ENCODE assay signal across 17 cellular contexts in the genomic region with DNA sequence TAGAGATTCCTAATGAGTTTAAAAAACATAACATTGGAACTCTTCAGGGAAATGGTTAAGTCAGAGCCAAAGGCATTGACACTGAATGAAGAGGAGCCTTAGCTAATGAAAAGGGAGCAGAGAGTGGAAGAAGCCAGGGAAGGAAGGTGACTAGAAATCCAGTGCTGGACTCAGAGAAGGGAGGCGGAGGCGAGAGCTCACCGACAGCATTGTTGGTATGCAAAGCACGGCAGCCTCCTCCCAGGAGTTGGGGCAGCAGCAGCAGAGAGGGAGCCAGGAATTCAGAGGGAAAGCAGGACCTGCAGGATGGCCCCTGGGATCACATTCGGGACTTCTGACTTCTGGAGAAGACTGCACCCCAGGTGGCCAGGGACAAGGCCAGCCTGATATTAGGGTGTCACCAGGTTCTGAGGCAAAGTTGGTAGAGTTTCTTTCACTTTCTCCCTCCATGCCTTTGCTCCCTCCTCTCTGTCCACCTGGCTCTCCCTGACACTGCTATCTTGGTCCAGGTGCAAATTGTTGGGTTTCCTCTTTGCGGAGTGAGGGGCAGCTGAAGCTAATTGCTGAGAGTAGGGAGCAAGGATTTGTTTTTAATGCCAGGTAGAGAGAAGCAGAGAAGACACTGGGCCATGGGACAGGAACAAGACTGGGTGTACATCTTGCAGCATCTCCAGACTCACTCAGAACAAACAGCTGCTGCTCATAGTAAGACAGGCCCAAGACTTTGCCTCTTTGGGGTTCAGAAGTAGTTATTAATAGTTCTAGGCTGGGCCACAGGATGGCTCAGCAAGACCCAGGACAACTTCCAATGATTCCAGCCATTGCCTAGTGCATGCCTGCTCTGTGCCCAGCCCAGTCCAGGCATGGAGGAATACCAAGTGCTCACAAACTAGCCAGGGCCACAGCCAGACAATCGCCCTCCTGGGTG.
A peak's percentile ranks its signal among the peaks of the same experiment; 100 is the strongest.
DNase-seq lines count a peak whose midpoint lies in the region; ATAC-seq, FAIRE-seq and TF ChIP-seq lines count a peak whose summit lies in the region.
"Had no signal": no experiment of that assay in that cellular context is flagged by ENCODE, and none has a peak within 500 bp of the region (broad histone marks: within the 10 kb centered on the region; RNA-seq: fewer than 3 reads in every experiment).

No MANE protein-coding gene starts in this region.

- H2BK120ac ChIP-seq in H1 (replicated peaks; ENCODE audit: low read depth, low read length) = no peak overlapping the region

- peak overlapping the region; percentile 57 for H3K18ac ChIP-seq in H1 (ENCODE audit: extremely low read depth, low read length)

- TF ChIP-seq POLR2A in H1 (IDR thresholded peaks at IDR 0.05; ENCODE audit: control extremely low read depth in 1 of 2, low read depth in 2 of 2, low read length in 2 of 2) (no peak), suprapubic skin (IDR thresholded peaks at IDR 0.05) (no peak)

- H2AK5ac ChIP-seq in H1 (ENCODE audit: low read depth, low read length) = no peak overlapping the region

- H4K8ac ChIP-seq in H1 (ENCODE audit: extremely low read depth, insufficient read depth, low read length) = no peak overlapping the region

- no peaks in the 10 kb centered on the region for H3K79me1 ChIP-seq in H1 (ENCODE audit: low read depth, low read length)

- TF ChIP-seq RAD21 in H1 (IDR thresholded peaks at IDR 0.05 in 1 of 2, conservative IDR thresholded peaks at IDR 0.05 in 1 of 2; ENCODE audit: low read depth in 2 of 2, low read length in 2 of 2) = peak; percentile 14 to 23; a peak in 2 of 4 replicates

- no peak overlapping the region for H4K5ac ChIP-seq in H1 (ENCODE audit: insufficient read length, low read depth, low read length)

- no peak overlapping the region for H3K56ac ChIP-seq in H1 (replicated peaks; ENCODE audit: insufficient read length, low read depth, low read length)

- H3K14ac ChIP-seq in H1 (ENCODE audit: insufficient read length) = no peak overlapping the region

- H2BK12ac ChIP-seq in H1 (ENCODE audit: low read depth, low read length) = 0 out of 2 replicates have a peak overlapping the region, but pooled peaks have one; percentile 11

- no peaks in the 10 kb centered on the region for H3K23me2 ChIP-seq in H1 (ENCODE audit: low read depth, low read length)

- H3K27me3 ChIP-seq in right atrium auricular region = no peaks in the 10 kb centered on the region
- no peaks in the 10 kb centered on the region for H3K27me3 ChIP-seq in H1 (replicated peaks in 1 of 4; ENCODE audit: control insufficient read depth in 3 of 4, extremely low read depth in 1 of 4, insufficient read depth in 3 of 4, low read length in 3 of 4)
- peaks cover 7% of the 10 kb centered on the region for H3K27me3 ChIP-seq in suprapubic skin
- H3K27me3 ChIP-seq: pancreas had no signal

- peak overlapping the region; percentile 41 to 42; a peak in 3 of 4 replicates for H3K4me2 ChIP-seq in H1 (ENCODE audit: insufficient read depth in 1 of 2, low read depth in 2 of 2, low read length in 2 of 2)
- H3K4me2 ChIP-seq: A549 had no signal

- H3K36me3 ChIP-seq in right atrium auricular region (no peaks in the 10 kb centered on the region), H1 (ENCODE audit: control insufficient read depth in 2 of 4, insufficient read depth in 4 of 4, low read length in 3 of 4) (no peaks in the 10 kb centered on the region), suprapubic skin (no peaks in the 10 kb centered on the region)
- H3K36me3 ChIP-seq: HAP-1, pancreas had no signal

- H4K20me1 ChIP-seq in H1 (replicated peaks in 1 of 2; ENCODE audit: control insufficient read depth in 1 of 2, insufficient read depth in 2 of 2, low read length in 2 of 2) = no peaks in the 10 kb centered on the region

- peak; percentile 86 for FAIRE-seq in H1 (lab: Jason Lieb, UNC)
- FAIRE-seq: A549, pancreas had no signal

- CTCF ChIA-PET in H1 (lab: Charles Lee; ENCODE audit: partially characterized antibody) = interaction anchor here (0.7 to 1.3 kb wide), 2 partner anchors 23 to 45 kb away, joined by 3 to 4 read pairs; no protein-coding TSS in a partner anchor

- no peak for TF ChIP-seq CTCF in right atrium auricular region (IDR thresholded peaks at IDR 0.05)
- no peak for TF ChIP-seq CTCF in H1 (IDR thresholded peaks at IDR 0.05; ENCODE audit: control extremely low read depth in 1 of 3, insufficient read depth in 1 of 3, low read depth in 1 of 3, low read length in 3 of 3)
- no peak for TF ChIP-seq CTCF in suprapubic skin (IDR thresholded peaks at IDR 0.05)

- no peak for DNase-seq in Right ventricle myocardium superior
- no peak for DNase-seq in right atrium auricular region (ENCODE audit: low spot score)
- DNase-seq in H1 (ENCODE audit: low read depth in 1 of 2, low spot score in 2 of 2) = peak; percentile 31 to 66
- peak; percentile 59 for DNase-seq in myocyte (ENCODE audit: low read depth)
- DNase-seq in activated CD4-positive, alpha-beta T cell treated with anti-CD3 and anti-CD28 coated beads for 48 hours = no peak
- DNase-seq in stimulated activated CD4-positive, alpha-beta T cell treated with anti-CD3 and anti-CD28 coated beads, Interleukin-2, amount 100 ng/mL, for 48 hours = no peak
- no peak for DNase-seq in suprapubic skin (ENCODE audit: low spot score in 2 of 2)
- DNase-seq: activated effector memory CD4-positive, alpha-beta T cell treated with anti-CD3 and anti-CD28 coated beads, Interleukin-2, amount 50 U/mL, for 16 hours; CD4-positive, alpha-beta T cell; mesenchymal stem cell; pancreas; PC-3 had no signal

- H3K4me1 ChIP-seq in right atrium auricular region (no peaks in the 10 kb centered on the region), H1 (replicated peaks in 1 of 4; ENCODE audit: control insufficient read depth in 3 of 4, insufficient read depth in 4 of 4, low read length in 3 of 4) (peaks cover 3 to 10% (median 4%) of the 10 kb centered on the region in 4 experiments; a peak in 5 of 7 replicates), suprapubic skin (no peaks in the 10 kb centered on the region)
- H3K4me1 ChIP-seq: A549, HAP-1, pancreas had no signal

- no peak overlapping the region for H3K9ac ChIP-seq in H1 (replicated peaks in 1 of 4; ENCODE audit: extremely low read depth in 1 of 4, low read depth in 3 of 4, low read length in 3 of 4)

- WGBS in H1 (ENCODE audit: extremely low coverage in 1 of 2, insufficient coverage in 1 of 2, insufficient read length in 1 of 2, insufficient replicate concordance in 2 of 2, low coverage in 1 of 2, low lambda C conversion rate in 2 of 2, missing lambda C conversion rate in 1 of 2), 2 experiments = 36% methylated on average over 7 of the region's 7 CpGs; no CpG with 5 or more reads in 1 of the 2 experiments
- 75% methylated on average over 6 of the region's 7 CpGs for WGBS in suprapubic skin

- H3K4ac ChIP-seq in H1 (replicated peaks; ENCODE audit: insufficient read length, low read depth, low read length) = no peak overlapping the region

- H2AFZ ChIP-seq in H1 (ENCODE audit: low read length) = peak overlapping the region; percentile 77; the same call in 1 of the 2 replicates

- H3K23ac ChIP-seq in H1 (ENCODE audit: insufficient read length) = no peak overlapping the region

- ATAC-seq in Right ventricle myocardium superior (ENCODE audit: poor library complexity) (peak; percentile 49), HG02973 (IDR thresholded peaks at IDR 0.05; ENCODE audit: unreplicated experiment) (no peak)
- ATAC-seq: pancreas, PC-3 had no signal

- H2BK20ac ChIP-seq in H1 (ENCODE audit: low read length) = no peak overlapping the region

- no peak overlapping the region for H2BK15ac ChIP-seq in H1 (ENCODE audit: low read length)

- no peak for TF ChIP-seq EP300 in H1 (IDR thresholded peaks at IDR 0.05; ENCODE audit: borderline replicate concordance in 1 of 2, low read depth in 2 of 2, low read length in 2 of 2)
- no peak for TF ChIP-seq EP300 in suprapubic skin (IDR thresholded peaks at IDR 0.05)

- POLR2A ChIA-PET in H1 (lab: Charles Lee; ENCODE audit: partially characterized antibody) = interaction anchor here (0.7 to 0.9 kb wide), 2 partner anchors 12 to 21 kb away, joined by 3 read pairs; no protein-coding TSS in a partner anchor

- no peak overlapping the region for H4K91ac ChIP-seq in H1 (replicated peaks; ENCODE audit: insufficient read length, low read length)

- no peak overlapping the region for H3K27ac ChIP-seq in right atrium auricular region
- H3K27ac ChIP-seq in H1 (ENCODE audit: low read depth, low read length) = no peak overlapping the region
- no peak overlapping the region for H3K27ac ChIP-seq in suprapubic skin
- H3K27ac ChIP-seq: A549, pancreas, VCaP had no signal

- H3K9me3 ChIP-seq in right atrium auricular region = peaks cover 0 to 14% of the 10 kb centered on the region in 2 donors
- H3K9me3 ChIP-seq in H1 (ENCODE audit: insufficient read depth in 2 of 2, low read depth in 1 of 2, low read length in 1 of 2) = peaks cover 0 to 7% of the 10 kb centered on the region in 2 experiments; a peak in 1 of 4 replicates
- no peaks in the 10 kb centered on the region for H3K9me3 ChIP-seq in suprapubic skin
- H3K9me3 ChIP-seq: HAP-1 had no signal

- H2BK5ac ChIP-seq in H1 (ENCODE audit: low read depth, low read length) = no peak overlapping the region

- H3K79me2 ChIP-seq in H1 (ENCODE audit: control insufficient read depth in 1 of 2, insufficient read depth in 2 of 2, low read length in 2 of 2) = no peaks in the 10 kb centered on the region

- intact Hi-C loops in Right ventricle myocardium superior (cut with DNase I) = no loop called here

- H3K4me3 ChIP-seq in right atrium auricular region = no peak overlapping the region
- H3K4me3 ChIP-seq in H1 (ENCODE audit: extremely low read depth in 1 of 4, insufficient read depth in 2 of 4, low read depth in 3 of 4, low read length in 4 of 4) = no peak overlapping the region; a peak in 1 of 8 replicates
- no peak overlapping the region for H3K4me3 ChIP-seq in suprapubic skin
- H3K4me3 ChIP-seq: A549, dorsolateral prefrontal cortex, HAP-1, pancreas had no signal

TF ChIP-seq in H1, 55 proteins besides CTCF, POLR2A, EP300 and RAD21:
- TF ChIP-seq GABPA (IDR thresholded peaks at IDR 0.05; ENCODE audit: borderline replicate concordance, insufficient read depth, low read length) = peak; percentile 9; the same call in 1 of the 2 replicates
- no peak for TF ChIP-seq FOSL1 (IDR thresholded peaks at IDR 0.05; ENCODE audit: insufficient read depth, low read depth, low read length)
- TF ChIP-seq NRF1 (IDR thresholded peaks at IDR 0.05; ENCODE audit: low read depth, low read length) = no peak
- no peak for TF ChIP-seq CTBP2 (IDR thresholded peaks at IDR 0.05; ENCODE audit: borderline replicate concordance, insufficient read depth, insufficient read length, low read length)
- TF ChIP-seq SIX5 (IDR thresholded peaks at IDR 0.05; ENCODE audit: low read depth, low read length) = no peak
- TF ChIP-seq TEAD4 (IDR thresholded peaks at IDR 0.05; ENCODE audit: low read depth, low read length) = peak; percentile 92
- peak; percentile 69 for TF ChIP-seq SP1 (IDR thresholded peaks at IDR 0.05; ENCODE audit: low read depth, low read length)
- no peak for TF ChIP-seq HDAC6 (IDR thresholded peaks at IDR 0.05; ENCODE audit: low read depth, low read length)
- TF ChIP-seq MAFK (IDR thresholded peaks at IDR 0.05; ENCODE audit: low read depth, low read length) = no peak
- no peak for TF ChIP-seq TAF1 (IDR thresholded peaks at IDR 0.05; ENCODE audit: low read depth, low read length)
- TF ChIP-seq TBP (IDR thresholded peaks at IDR 0.05; ENCODE audit: low read depth, low read length) = peak; percentile 41; the same call in 1 of the 2 replicates

Comparison
In these comparisons a context has a peak if more than half of its experiments do, and no peak if none do; other contexts are left out.
1. DNase-seq: peak in H1 (2 of 2) and myocyte (single experiment); none in Right ventricle myocardium superior (single experiment), right atrium auricular region (single experiment), activated CD4-positive, alpha-beta T cell treated with anti-CD3 and anti-CD28 coated beads for 48 hours (single experiment), stimulated activated CD4-positive, alpha-beta T cell treated with anti-CD3 and anti-CD28 coated beads, Interleukin-2, amount 100 ng/mL, for 48 hours (0 of 2) and suprapubic skin (0 of 2).